Comparison of ENCODE assay signal across 8 cellular contexts in genomic region chr20:36235892-36236785, GRCh38. TPM values are rescaled to one million over a fixed set of nuclear protein-coding genes. Genes with fewer than 3 reads are reported as not detected.
A peak's percentile ranks its signal among the peaks of the same experiment; 100 is the strongest.
DNase-seq lines count a peak whose midpoint lies in the region; ATAC-seq and TF ChIP-seq lines count a peak whose summit lies in the region.

Gene AAR2, plus strand, starts transcription at chr20:36236478. Its CDS starts 3,391 bp downstream, at chr20:36239869.

- peak within 1 kb of the TSS in 56 of 59 donors; percentile 7 to 89 (median 78) for H3K27ac ChIP-seq in dorsolateral prefrontal cortex

- DNase-seq in GM13976 (ENCODE audit: low spot score) (peak; percentile 85), NCI-H748 treated with DMSO at 0.1 percent for 48 hours (lab: John Stamatoyannopoulos, UW) (peak; percentile 22), dorsolateral prefrontal cortex (peak; percentile 62 to 89 (median 78)), lower leg skin (ENCODE audit: low spot score in 2 of 2) (peak; percentile 67 to 96)
- DNase-seq in activated CD4-positive, alpha-beta memory T cell treated with anti-CD3 and anti-CD28 coated beads for 36 hours, result peak; percentile 89
- peak; percentile 84 for DNase-seq in stimulated activated CD4-positive, alpha-beta T cell treated with anti-CD3 and anti-CD28 coated beads, Interleukin-4, amount 100 ng/mL, for 24 hours

- peak within 1 kb of the TSS; percentile 39 for H3K27ac Mint-ChIP-seq in activated CD4-positive, alpha-beta memory T cell treated with anti-CD3 and anti-CD28 coated beads for 36 hours

- TF ChIP-seq POLR2A in lower leg skin (IDR thresholded peaks at IDR 0.05), result no peak

- in situ Hi-C loops in GM13976 (cut with MboI; ENCODE audit: low sequenced_read_pairs, unreplicated experiment), result no loop called here

- 13 to 16% methylated on average over 44 of the region's 44 CpGs for WGBS in lower leg skin, 2 donors

- ATAC-seq in HG03439 (IDR thresholded peaks at IDR 0.05; ENCODE audit: unreplicated experiment), result peak; percentile 80
- ATAC-seq in HG02870 (IDR thresholded peaks at IDR 0.05; ENCODE audit: unreplicated experiment), result no peak

- no peaks in the 10 kb centered on the region for H3K27me3 Mint-ChIP-seq in activated CD4-positive, alpha-beta memory T cell treated with anti-CD3 and anti-CD28 coated beads for 36 hours

- peak within 1 kb of the TSS; percentile 87 for H3K4me3 Mint-ChIP-seq in activated CD4-positive, alpha-beta memory T cell treated with anti-CD3 and anti-CD28 coated beads for 36 hours

- H3K9me3 Mint-ChIP-seq in activated CD4-positive, alpha-beta memory T cell treated with anti-CD3 and anti-CD28 coated beads for 36 hours, result no peaks in the 10 kb centered on the region

- H3K4me1 Mint-ChIP-seq in activated CD4-positive, alpha-beta memory T cell treated with anti-CD3 and anti-CD28 coated beads for 36 hours (ENCODE audit: low read depth), result peaks cover 36% of the 10 kb centered on the region

- TF ChIP-seq CTCF in GM13976 (IDR thresholded peaks at IDR 0.05; ENCODE audit: borderline replicate concordance, control extremely low read depth, extremely low read depth, insufficient read depth, missing control alignments) (no peak), dorsolateral prefrontal cortex (IDR thresholded peaks at IDR 0.05 in 54 of 56, conservative IDR thresholded peaks at IDR 0.05 in 2 of 56; ENCODE audit: low read depth in 1 of 56, partially characterized antibody in 56 of 56) (peak in 33 of 56 donors; percentile 10 to 65 (median 34)), lower leg skin (IDR thresholded peaks at IDR 0.05) (no peak)

- CTCF ChIA-PET in activated CD4-positive, alpha-beta memory T cell treated with anti-CD3 and anti-CD28 coated beads for 36 hours (lab: Charles Lee), result interaction anchor here (1.0 to 4.8 kb wide), 6 partner anchors 20 to 282 kb away, joined by 3 to 13 read pairs (median 6); partner anchors contain the start of gene SCAND1

- H3K4me3 ChIP-seq in dorsolateral prefrontal cortex, result peak within 1 kb of the TSS; percentile 68 to 100 (median 88)
- H3K4me3 ChIP-seq in lower leg skin (ENCODE audit: low read depth, poor library complexity, severe bottlenecking), result peak within 1 kb of the TSS; percentile 69

- intact Hi-C loops in activated CD4-positive, alpha-beta memory T cell treated with anti-CD3 and anti-CD28 coated beads for 36 hours (cut with micrococcal nuclease), result no loop called here
- intact Hi-C loops in dorsolateral prefrontal cortex (cut with DNase I) (no loop called here), lower leg skin (cut with DNase I; ENCODE audit: low total_unique reads) (no loop called here)

- H3K36me3 Mint-ChIP-seq in activated CD4-positive, alpha-beta memory T cell treated with anti-CD3 and anti-CD28 coated beads for 36 hours, result peaks cover 18% of the 10 kb centered on the region

- POLR2A ChIA-PET in activated CD4-positive, alpha-beta memory T cell treated with anti-CD3 and anti-CD28 coated beads for 36 hours (lab: Charles Lee), result interaction anchor here (0.6 to 1.3 kb wide), 2 partner anchors 282 to 541 kb away, joined by 3 to 5 read pairs; partner anchors contain the start of gene SCAND1

- H3K27me3 ChIP-seq in dorsolateral prefrontal cortex, result no peaks in the 10 kb centered on the region

RNA-seq across cellular contexts. Expression of gene AAR2, which starts in this region (rescaled TPM):
- total RNA-seq in activated CD4-positive, alpha-beta memory T cell treated with anti-CD3 and anti-CD28 coated beads for 36 hours, result 10 to 100 TPM; 17.3 to 17.8 TPM
- total RNA-seq in dorsolateral prefrontal cortex, result 10 to 100 TPM in 119 of 120 experiments, 1 to 10 TPM in 1; 9.9 to 18.5 (median 14.4) TPM
- total RNA-seq in lower leg skin, result 10 to 100 TPM; 37.1 to 54.5 (median 38.7) TPM

Comparison
In these comparisons a context has a peak if more than half of its experiments do, and no peak if none do; other contexts are left out.
1. DNase-seq: peak in every context shown above with its lines; median percentile 89 in activated CD4-positive, alpha-beta memory T cell treated with anti-CD3 and anti-CD28 coated beads for 36 hours; 85 in GM13976; 84 in stimulated activated CD4-positive, alpha-beta T cell treated with anti-CD3 and anti-CD28 coated beads, Interleukin-4, amount 100 ng/mL, for 24 hours; 82 in lower leg skin; 78 in dorsolateral prefrontal cortex; 22 in NCI-H748 treated with DMSO at 0.1 percent for 48 hours.
2. CTCF ChIP-seq: peak in dorsolateral prefrontal cortex (33 of 56); none in GM13976 (single experiment) and lower leg skin (0 of 3).